Comparison of ENCODE assay signal across 11 cellular contexts in the genomic region with DNA sequence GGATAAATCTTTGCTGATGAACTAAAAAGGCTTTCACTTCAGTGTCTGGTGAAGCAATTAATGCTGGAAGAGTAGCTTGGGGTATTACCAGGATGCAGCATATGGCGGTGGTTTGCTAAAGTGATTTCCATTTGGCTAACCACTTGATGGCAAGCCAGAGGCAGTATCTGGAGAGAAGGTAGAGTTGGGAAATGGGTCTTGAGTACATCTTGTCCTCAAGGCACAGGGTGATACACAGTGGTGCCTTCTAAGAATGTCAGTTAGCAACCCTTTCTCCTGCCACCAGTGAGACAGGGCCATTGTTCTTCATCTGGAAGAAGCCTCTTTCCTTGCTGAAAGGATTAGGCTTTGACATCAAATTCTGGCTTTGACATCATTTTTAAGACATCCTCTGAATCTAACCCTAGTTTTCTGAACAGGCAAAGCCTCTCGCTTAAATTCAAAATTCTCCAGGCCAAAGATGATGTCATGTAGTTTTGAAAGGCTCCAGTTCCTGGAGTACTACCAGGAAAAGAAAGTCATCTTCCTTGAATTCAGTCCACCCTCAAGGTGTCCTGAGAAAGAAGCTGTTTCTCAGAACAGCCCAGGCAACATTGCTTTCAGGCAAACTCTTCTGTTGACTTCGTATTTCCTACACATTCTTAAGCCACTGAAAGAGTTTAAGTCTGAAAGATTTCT.
DNase-seq lines count a peak whose midpoint lies in the region; ATAC-seq and TF ChIP-seq lines count a peak whose summit lies in the region.
"Had no signal": no experiment of that assay in that cellular context is flagged by ENCODE, and none has a peak within 500 bp of the region (broad histone marks: within the 10 kb centered on the region; RNA-seq: fewer than 3 reads in every experiment).

No MANE protein-coding gene starts in this region.

- no peaks in the 10 kb centered on the region for H3F3A ChIP-seq in neural progenitor cell (ENCODE audit: low read depth)

- no peak overlapping the region for H3K9ac ChIP-seq in neural progenitor cell

- DNase-seq in NCI-H82 (lab: John Stamatoyannopoulos, UW), result peak; percentile 52
- DNase-seq in epithelial cell of esophagus (ENCODE audit: low read depth), result peak; percentile 45
- DNase-seq in naive thymus-derived CD4-positive, alpha-beta T cell, result no peak
- no peak for DNase-seq in GM19238 (ENCODE audit: insufficient read length, low spot score)
- DNase-seq in NCI-H2029 treated with DMSO at 0.1 percent for 48 hours (lab: John Stamatoyannopoulos, UW), result no peak
- DNase-seq in neural progenitor cell (ENCODE audit: low spot score), result no peak
- DNase-seq: activated gamma-delta T cell treated with Interleukin-2 at 50 U/mL for 16 hours, NCI-H2227 treated with DMSO at 0.1 percent for 48 hours, occipital lobe had no signal

- H3K4me1 Mint-ChIP-seq in naive thymus-derived CD4-positive, alpha-beta T cell, result peaks cover 19 to 88% (median 54%) of the 10 kb centered on the region in 7 donors
- H3K4me1 Mint-ChIP-seq in neural progenitor cell, result no peaks in the 10 kb centered on the region

- CTCF ChIA-PET in naive thymus-derived CD4-positive, alpha-beta T cell (lab: Charles Lee), result interaction anchor here (1.5 kb wide), 1 partner anchor 25 kb away, joined by 4 read pairs; no protein-coding TSS in a partner anchor

- H3K4me3 ChIP-seq in ACC112 (ENCODE audit: low read depth, low read length), result no peak overlapping the region
- no peak overlapping the region for H3K4me3 ChIP-seq in epithelial cell of esophagus (ENCODE audit: low read length)
- no peak overlapping the region for H3K4me3 ChIP-seq in naive thymus-derived CD4-positive, alpha-beta T cell (ENCODE audit: low read length)
- H3K4me3 ChIP-seq in neural progenitor cell, result no peak overlapping the region

- H3K4me3 Mint-ChIP-seq in naive thymus-derived CD4-positive, alpha-beta T cell, result peak overlapping the region in 4 of 10 donors; percentile 5 to 74 (median 51)
- H3K4me3 Mint-ChIP-seq in neural progenitor cell, result no peak overlapping the region

- peak overlapping the region in 8 of 9 donors; percentile 39 to 91 (median 60) for H3K27ac Mint-ChIP-seq in naive thymus-derived CD4-positive, alpha-beta T cell
- H3K27ac Mint-ChIP-seq in neural progenitor cell, result no peak overlapping the region

- H3K9me3 ChIP-seq in naive thymus-derived CD4-positive, alpha-beta T cell (ENCODE audit: control insufficient read depth in 2 of 3, low read length in 3 of 3), result no peaks in the 10 kb centered on the region
- H3K9me3 ChIP-seq in neural progenitor cell (ENCODE audit: low read depth), result no peaks in the 10 kb centered on the region

- no peak for TF ChIP-seq CTCF in epithelial cell of esophagus (IDR thresholded peaks at IDR 0.05; ENCODE audit: insufficient read depth, low read depth, low read length, missing control alignments)
- TF ChIP-seq CTCF in neural progenitor cell (IDR thresholded peaks at IDR 0.05), result no peak

- POLR2A ChIA-PET in naive thymus-derived CD4-positive, alpha-beta T cell (lab: Charles Lee), result interaction anchor here (0.8 to 1.3 kb wide), 2 partner anchors 15 kb away, joined by 3 to 4 read pairs; no protein-coding TSS in a partner anchor

- no peak overlapping the region for H3K4me2 ChIP-seq in neural progenitor cell

- H3K79me2 ChIP-seq in ACC112 (ENCODE audit: control insufficient read depth, insufficient read depth, low read length, unreplicated experiment), result peaks cover 10% of the 10 kb centered on the region
- no peaks in the 10 kb centered on the region for H3K79me2 ChIP-seq in neural progenitor cell (ENCODE audit: low read depth)

- intact Hi-C loops in naive thymus-derived CD4-positive, alpha-beta T cell (cut with micrococcal nuclease), result loop anchor here in 1 of 2 donors (2.0 kb wide), 2 partner anchors 19 to 25 kb away; no protein-coding TSS in a partner anchor

- H3K27ac ChIP-seq in ACC112 (ENCODE audit: low read depth, low read length), result peak overlapping the region; percentile 37
- peak overlapping the region; percentile 3 for H3K27ac ChIP-seq in naive thymus-derived CD4-positive, alpha-beta T cell (ENCODE audit: low read depth, low read length)
- H3K27ac ChIP-seq in neural progenitor cell, result no peak overlapping the region

- ATAC-seq in naive thymus-derived CD4-positive, alpha-beta T cell, result no peak
- no peak for ATAC-seq in GM19463 (IDR thresholded peaks at IDR 0.05; ENCODE audit: unreplicated experiment)

- H2AFZ ChIP-seq in ACC112 (ENCODE audit: low read length, unreplicated experiment), result no peak overlapping the region
- H2AFZ ChIP-seq in neural progenitor cell (replicated peaks), result no peak overlapping the region

- peaks cover 0 to 9% (median 0%) of the 10 kb centered on the region in 11 donors for H3K9me3 Mint-ChIP-seq in naive thymus-derived CD4-positive, alpha-beta T cell
- H3K9me3 Mint-ChIP-seq in neural progenitor cell, result no peaks in the 10 kb centered on the region

- no peaks in the 10 kb centered on the region for H4K20me1 ChIP-seq in neural progenitor cell (ENCODE audit: low read depth)

- H3K27me3 Mint-ChIP-seq in naive thymus-derived CD4-positive, alpha-beta T cell, result no peaks in the 10 kb centered on the region
- H3K27me3 Mint-ChIP-seq in neural progenitor cell (ENCODE audit: insufficient read depth, low read depth), result peaks cover 2% of the 10 kb centered on the region

- peaks cover 56% of the 10 kb centered on the region for H3K36me3 ChIP-seq in ACC112 (ENCODE audit: insufficient read depth, low read length)
- peaks cover 3 to 15% (median 6%) of the 10 kb centered on the region in 3 experiments for H3K36me3 ChIP-seq in naive thymus-derived CD4-positive, alpha-beta T cell (ENCODE audit: control insufficient read depth in 2 of 3, insufficient read depth in 3 of 3, low read length in 3 of 3)
- H3K36me3 ChIP-seq in neural progenitor cell, result no peaks in the 10 kb centered on the region

- H3K27me3 ChIP-seq in ACC112 (ENCODE audit: insufficient read depth, low read length) (no peaks in the 10 kb centered on the region), neural progenitor cell (no peaks in the 10 kb centered on the region)
- no peaks in the 10 kb centered on the region for H3K27me3 ChIP-seq in naive thymus-derived CD4-positive, alpha-beta T cell (ENCODE audit: control insufficient read depth in 2 of 2, insufficient read depth in 2 of 2, low read length in 2 of 2)

- H3K4me1 ChIP-seq in ACC112 (ENCODE audit: control insufficient read depth, insufficient read depth, low read length, unreplicated experiment) (peaks cover 31% of the 10 kb centered on the region), neural progenitor cell (no peaks in the 10 kb centered on the region)
- peaks cover 3 to 21% of the 10 kb centered on the region in 2 donors for H3K4me1 ChIP-seq in naive thymus-derived CD4-positive, alpha-beta T cell (ENCODE audit: control insufficient read depth in 2 of 2, insufficient read depth in 2 of 2, low read length in 2 of 2)

- H3K36me3 Mint-ChIP-seq in naive thymus-derived CD4-positive, alpha-beta T cell, result peaks cover 10 to 73% (median 47%) of the 10 kb centered on the region in 5 donors
- peaks cover 19% of the 10 kb centered on the region for H3K36me3 Mint-ChIP-seq in neural progenitor cell

Comparison
In these comparisons a context has a peak if more than half of its experiments do, and no peak if none do; other contexts are left out.
1. DNase-seq: peak in NCI-H82 (single experiment) and epithelial cell of esophagus (single experiment); none in naive thymus-derived CD4-positive, alpha-beta T cell (0 of 9), GM19238 (single experiment), NCI-H2029 treated with DMSO at 0.1 percent for 48 hours (single experiment) and neural progenitor cell (single experiment).